ENCODE assay signal across 14 cellular contexts in the genomic region with DNA sequence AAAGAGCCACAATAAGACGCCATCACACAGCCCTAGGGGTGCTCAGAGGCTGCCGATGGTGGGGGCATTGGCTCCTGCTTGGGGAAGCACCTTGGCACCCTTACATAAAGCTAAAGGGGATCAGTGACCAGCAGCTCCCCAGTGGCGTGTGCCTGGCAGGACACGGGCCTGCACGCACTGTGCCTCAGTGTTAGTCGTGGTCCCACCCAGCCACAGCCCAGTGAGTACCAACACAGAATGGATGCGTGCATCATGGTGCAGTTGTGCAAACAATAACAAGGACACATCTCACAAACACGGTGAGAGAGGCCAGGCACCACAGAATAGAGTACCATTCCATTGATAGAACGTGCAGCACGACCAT.
"Had no signal": no experiment of that assay in that cellular context is flagged by ENCODE, and none has a peak within 500 bp of the region (broad histone marks: within the 10 kb centered on the region; RNA-seq: fewer than 3 reads in every experiment).

No MANE protein-coding gene starts in this region.

- H3K27ac Mint-ChIP-seq: activated naive CD8-positive, alpha-beta T cell treated with anti-CD3 and anti-CD28 coated beads, Interleukin-2, amount 50 U/mL, for 24 hours; activated T-cell treated with anti-CD3 and anti-CD28 coated beads, Interleukin-2, amount 50 U/mL, for 72 hours; natural killer cell treated with Interleukin-12 subunit alpha and Interleukin-12 subunit beta and Interleukin-15 and Interleukin-18, amount 100 ng/mL, for 72 hours; stimulated activated naive CD8-positive, alpha-beta T cell treated with anti-CD3 and anti-CD28 coated beads, Interleukin-15, Interleukin-2, amounts not matched to agents 100 ng/mL and 50 ng/mL, for 24 hours had no signal

- H3K36me3 ChIP-seq: ovary had no signal

- DNase-seq: activated CD4-positive, alpha-beta T cell treated with anti-CD3 and anti-CD28 coated beads, Interleukin-2, amount 50 U/mL, for 4 hours; activated naive CD4-positive, alpha-beta T cell; activated naive CD8-positive, alpha-beta T cell treated with anti-CD3 and anti-CD28 coated beads, Interleukin-2, amount 50 U/mL, for 24 hours; activated T-cell treated with anti-CD3 and anti-CD28 coated beads, Interleukin-2, amount 50 U/mL, for 72 hours; foreskin keratinocyte; heart right ventricle; ovary; stimulated activated CD4-positive, alpha-beta T cell treated with anti-CD3 and anti-CD28 coated beads, Interleukin-2, amount 100 ng/mL, for 48 hours; stimulated activated CD8-positive, alpha-beta memory T cell treated with anti-CD3 and anti-CD28 coated beads, Interleukin-4, amount 100 ng/mL, for 48 hours; T-helper 2 cell; testis had no signal

- H3K4me1 ChIP-seq: foreskin keratinocyte, testis had no signal

- H3K27me3 ChIP-seq: foreskin keratinocyte, ovary, testis had no signal

- H3K9me3 Mint-ChIP-seq: activated naive CD8-positive, alpha-beta T cell treated with anti-CD3 and anti-CD28 coated beads, Interleukin-2, amount 50 U/mL, for 24 hours; natural killer cell treated with Interleukin-12 subunit alpha and Interleukin-12 subunit beta and Interleukin-15 and Interleukin-18, amount 100 ng/mL, for 72 hours had no signal

- H3K36me3 Mint-ChIP-seq: natural killer cell treated with Interleukin-12 subunit alpha and Interleukin-12 subunit beta and Interleukin-15 and Interleukin-18, amount 100 ng/mL, for 72 hours had no signal

- H3K4me1 Mint-ChIP-seq: activated naive CD8-positive, alpha-beta T cell treated with anti-CD3 and anti-CD28 coated beads, Interleukin-2, amount 50 U/mL, for 24 hours had no signal

- ATAC-seq: activated naive CD8-positive, alpha-beta T cell treated with anti-CD3 and anti-CD28 coated beads, Interleukin-2, amount 50 U/mL, for 24 hours; activated T-cell treated with anti-CD3 and anti-CD28 coated beads, Interleukin-2, amount 50 U/mL, for 72 hours; foreskin keratinocyte; heart right ventricle; left lobe of liver; natural killer cell treated with Interleukin-12 subunit alpha and Interleukin-12 subunit beta and Interleukin-15 and Interleukin-18, amount 100 ng/mL, for 72 hours had no signal

- H3K9me3 ChIP-seq: heart right ventricle, ovary, testis had no signal

- H3K4me3 Mint-ChIP-seq: activated naive CD8-positive, alpha-beta T cell treated with anti-CD3 and anti-CD28 coated beads, Interleukin-2, amount 50 U/mL, for 24 hours; activated T-cell treated with anti-CD3 and anti-CD28 coated beads, Interleukin-2, amount 50 U/mL, for 72 hours; natural killer cell treated with Interleukin-12 subunit alpha and Interleukin-12 subunit beta and Interleukin-15 and Interleukin-18, amount 100 ng/mL, for 72 hours; stimulated activated naive CD8-positive, alpha-beta T cell treated with anti-CD3 and anti-CD28 coated beads, Interleukin-15, Interleukin-2, amounts not matched to agents 100 ng/mL and 50 ng/mL, for 24 hours had no signal

- H3K4me3 ChIP-seq: heart right ventricle, ovary, testis had no signal

- H3K27ac ChIP-seq: foreskin keratinocyte, heart right ventricle, ovary, testis had no signal
